ENCODE assay signal across 1 cellular context in genomic region chr15:47360296-47360695, GRCh38.
TF ChIP-seq lines count a peak whose summit lies in the region.

No MANE protein-coding gene starts in this region.

TF ChIP-seq in IMR-90, 13 proteins besides CTCF, POLR2A, EP300 and RAD21 (continued from another document):
- TF ChIP-seq, protein P1, sequence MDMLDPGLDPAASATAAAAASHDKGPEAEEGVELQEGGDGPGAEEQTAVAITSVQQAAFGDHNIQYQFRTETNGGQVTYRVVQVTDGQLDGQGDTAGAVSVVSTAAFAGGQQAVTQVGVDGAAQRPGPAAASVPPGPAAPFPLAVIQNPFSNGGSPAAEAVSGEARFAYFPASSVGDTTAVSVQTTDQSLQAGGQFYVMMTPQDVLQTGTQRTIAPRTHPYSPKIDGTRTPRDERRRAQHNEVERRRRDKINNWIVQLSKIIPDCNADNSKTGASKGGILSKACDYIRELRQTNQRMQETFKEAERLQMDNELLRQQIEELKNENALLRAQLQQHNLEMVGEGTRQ (IDR thresholded peaks at IDR 0.05; ENCODE audit: low read depth, low read length), result no peak
- no peak for TF ChIP-seq FOS (IDR thresholded peaks at IDR 0.05; ENCODE audit: low read depth, low read length)
- no peak for TF ChIP-seq SMC3 (IDR thresholded peaks at IDR 0.05; ENCODE audit: low read depth, low read length)
